Comparison of ENCODE assay signal across 9 cellular contexts in the genomic region with DNA sequence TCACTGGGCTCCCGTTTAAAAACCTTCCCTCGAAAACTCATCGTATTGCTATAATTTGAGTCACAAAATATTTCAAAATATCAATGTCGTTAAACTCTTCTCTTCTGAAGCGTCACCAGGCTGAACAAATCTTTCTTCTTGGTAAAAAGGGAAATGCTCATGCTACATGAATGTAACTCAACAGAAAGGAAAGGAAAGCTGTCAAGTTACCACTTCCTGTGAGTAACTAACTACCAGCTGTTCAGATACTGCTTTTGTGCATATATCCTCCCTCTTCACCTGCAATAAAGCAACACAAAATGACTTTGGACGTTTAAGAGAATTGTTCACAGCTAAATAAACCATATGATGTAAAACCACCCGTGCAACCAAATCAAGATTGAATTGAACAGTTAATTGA.
DNase-seq lines count a peak whose midpoint lies in the region; ATAC-seq and TF ChIP-seq lines count a peak whose summit lies in the region.
"Had no signal": no experiment of that assay in that cellular context is flagged by ENCODE, and none has a peak within 500 bp of the region (broad histone marks: within the 10 kb centered on the region; RNA-seq: fewer than 3 reads in every experiment).

No MANE protein-coding gene starts in this region.

- TF ChIP-seq CTCF in activated B cell treated with CpG ODN at 0.5 μM for 24 hours (IDR thresholded peaks at IDR 0.05) (no peak), adrenal gland (IDR thresholded peaks at IDR 0.05) (no peak)

- CTCF ChIA-PET in activated B cell treated with CpG ODN at 0.5 μM for 24 hours (lab: Charles Lee), result interaction anchor here (1.4 kb wide), 1 partner anchor 9 kb away, joined by 4 read pairs; no protein-coding TSS in a partner anchor

- H3K4me1 Mint-ChIP-seq in activated B cell treated with CpG ODN at 0.5 μM for 24 hours, result peaks cover 87% of the 10 kb centered on the region

- H3K9me3 Mint-ChIP-seq in activated B cell treated with CpG ODN at 0.5 μM for 24 hours, result no peaks in the 10 kb centered on the region

- no peaks in the 10 kb centered on the region for H3K27me3 Mint-ChIP-seq in activated B cell treated with CpG ODN at 0.5 μM for 24 hours

- DNase-seq in DMS153 (lab: John Stamatoyannopoulos, UW), result peak; percentile 59
- DNase-seq in activated B cell treated with CpG ODN at 0.5 μM for 24 hours, result no peak
- no peak for DNase-seq in adrenal gland
- no peak for DNase-seq in DMS79 treated with DMSO at 0.1 percent for 48 hours (lab: John Stamatoyannopoulos, UW)
- no peak for DNase-seq in activated CD4-positive, alpha-beta T cell treated with anti-CD3 and anti-CD28 coated beads, Interleukin-2, amount 50 U/mL, for 4 hours

- POLR2A ChIA-PET in activated B cell treated with CpG ODN at 0.5 μM for 24 hours (lab: Charles Lee), result interaction anchor here (0.8 to 1.9 kb wide), 7 partner anchors 8 to 95 kb away, joined by 3 to 8 read pairs (median 4); a partner anchor contains a TSS

- WGBS in mesodermal cell (ENCODE audit: insufficient coverage in 2 of 2), 2 experiments, result 83 to 84% methylated on average over 5 to 6 of the region's 7 CpGs
- WGBS in adrenal gland, 4 donors, result 62 to 71% (median 67%) methylated on average over 7 of the region's 7 CpGs

- H3K27ac ChIP-seq in mesodermal cell (ENCODE audit: low read depth, low read length, severe bottlenecking), result peak overlapping the region; percentile 17
- peak overlapping the region in 1 of 5 donors; percentile 64 for H3K27ac ChIP-seq in adrenal gland

- no peaks in the 10 kb centered on the region for H3K9me3 ChIP-seq in mesodermal cell (ENCODE audit: control insufficient read depth, low read length)
- no peaks in the 10 kb centered on the region for H3K9me3 ChIP-seq in adrenal gland (replicated peaks in 1 of 3)

- peaks cover 3% of the 10 kb centered on the region for H3K4me1 ChIP-seq in mesodermal cell (ENCODE audit: control insufficient read depth, insufficient read depth, low read length, poor library complexity, severe bottlenecking)
- H3K4me1 ChIP-seq in adrenal gland (replicated peaks in 1 of 2), result peaks cover 0 to 8% of the 10 kb centered on the region in 2 donors

- peaks cover 7% of the 10 kb centered on the region for H3K36me3 Mint-ChIP-seq in activated B cell treated with CpG ODN at 0.5 μM for 24 hours (ENCODE audit: low read depth)

- peak overlapping the region; percentile 90 for H3K4me3 Mint-ChIP-seq in activated B cell treated with CpG ODN at 0.5 μM for 24 hours

- H3K4me3 ChIP-seq in mesodermal cell (ENCODE audit: extremely low read depth, insufficient read depth, low read length, poor library complexity, severe bottlenecking), result no peak overlapping the region
- H3K4me3 ChIP-seq in adrenal gland, result peak overlapping the region in 1 of 4 donors; percentile 11

- ATAC-seq in GM19455 (IDR thresholded peaks at IDR 0.05; ENCODE audit: unreplicated experiment) (peak; percentile 70), HG03469 (IDR thresholded peaks at IDR 0.05; ENCODE audit: unreplicated experiment) (peak; percentile 76), activated B cell treated with CpG ODN at 0.5 μM for 24 hours (ENCODE audit: low read depth) (peak; percentile 65)
- ATAC-seq: Panc1 had no signal

- no peaks in the 10 kb centered on the region for H3K36me3 ChIP-seq in mesodermal cell (ENCODE audit: control insufficient read depth, insufficient read depth, low read length)
- no peaks in the 10 kb centered on the region for H3K36me3 ChIP-seq in adrenal gland (replicated peaks in 1 of 2)

- intact Hi-C loops in activated B cell treated with CpG ODN at 0.5 μM for 24 hours (cut with micrococcal nuclease), result loop anchor here (1.0 to 10.0 kb wide), 5 partner anchors 10 to 1960 kb away; a partner anchor contains a TSS
- intact Hi-C loops in adrenal gland (cut with DNase I), result no loop called here

- peak overlapping the region; percentile 92 for H3K27ac Mint-ChIP-seq in activated B cell treated with CpG ODN at 0.5 μM for 24 hours

- no peaks in the 10 kb centered on the region for H3K27me3 ChIP-seq in adrenal gland

- TF ChIP-seq POLR2A in adrenal gland (IDR thresholded peaks at IDR 0.05), result no peak
